ENCODE assay signal across 8 cellular contexts in genomic region chr1:149849947-149850360, GRCh38. TPM values are rescaled to one million over a fixed set of nuclear protein-coding genes. Genes with fewer than 3 reads are reported as not detected.
DNase-seq lines count a peak whose midpoint lies in the region; ATAC-seq, FAIRE-seq and TF ChIP-seq lines count a peak whose summit lies in the region.

No MANE protein-coding gene starts in this region.

- H3K4me1 Mint-ChIP-seq in IgD-negative memory B cell, result peaks cover 28 to 39% (median 36%) of the 10 kb centered on the region in 3 donors

- peak overlapping the region; percentile 88 for H3K4me2 ChIP-seq in HepG2 (ENCODE audit: low read depth, low read length)

- POLR2A ChIA-PET in HepG2 (lab: Yijun Ruan, JAX), result interaction anchor here (3.3 kb wide), 1 partner anchor 37 kb away, joined by 25 read pairs; a partner anchor contains a TSS

- peaks cover 5% of the 10 kb centered on the region for H3K36me3 Mint-ChIP-seq in IgD-negative memory B cell

- TF ChIP-seq CTCF in HepG2 (CRISPR knock-in tag; IDR thresholded peaks at IDR 0.05), result no peak
- no peak for TF ChIP-seq CTCF in thoracic aorta (IDR thresholded peaks at IDR 0.05)

- H4K20me1 ChIP-seq in HepG2 (ENCODE audit: insufficient read depth, low read length), result peaks cover 10% of the 10 kb centered on the region

- H3K36me3 ChIP-seq in HepG2 (replicated peaks in 1 of 2; ENCODE audit: control insufficient read depth in 1 of 2, insufficient read depth in 2 of 2, low read length in 2 of 2) (peaks cover 0 to under 1% of the 10 kb centered on the region in 2 experiments; a peak in 1 of 5 replicates), thoracic aorta (no peaks in the 10 kb centered on the region)

- no TSS peak for BruUV-seq in HepG2 (replicated peaks; lab: Mats Ljungman, UMichigan)

- FAIRE-seq in HepG2 (lab: Jason Lieb, UNC), result no peak

- H3K79me2 ChIP-seq in HepG2 (ENCODE audit: insufficient read depth, low read length), result peaks cover 49% of the 10 kb centered on the region

- in situ Hi-C loops in HepG2 (cut with HindIII; ENCODE audit: extremely low pct_ligation_motif_present, low pct_unique_long_range_greater_than_20kb), result no loop called here

- intact Hi-C loops in HepG2 (cut with micrococcal nuclease; ENCODE audit: unreplicated experiment), result no loop called here

- H3K4me3 Mint-ChIP-seq in IgD-negative memory B cell, result peak overlapping the region; percentile 91 to 95 (median 94)

- H3K27ac Mint-ChIP-seq in IgD-negative memory B cell, result peak overlapping the region; percentile 16 to 86 (median 75)

- TF ChIP-seq POLR2A in HepG2 (IDR thresholded peaks at IDR 0.05; ENCODE audit: insufficient read depth in 1 of 2, low read depth in 2 of 2, low read length in 2 of 2), result peak in 1 of 2 experiments; percentile 47; a peak in 2 of 4 replicates

- H3K9me3 ChIP-seq in HepG2 (ENCODE audit: low read length) (no peaks in the 10 kb centered on the region), thoracic aorta (no peaks in the 10 kb centered on the region)

- 2% methylated on average over 9 of the region's 9 CpGs for WGBS in HepG2 (ENCODE audit: low lambda C conversion rate)

- no peak for TF ChIP-seq RAD21 in HepG2 (CRISPR knock-in tag; IDR thresholded peaks at IDR 0.05)

- TF ChIP-seq EP300 in HepG2 (IDR thresholded peaks at IDR 0.05; ENCODE audit: low read depth in 2 of 2, low read length in 2 of 2), result no peak
- TF ChIP-seq EP300 in HepG2 (CRISPR knock-in tag; IDR thresholded peaks at IDR 0.05; ENCODE audit: borderline replicate concordance), result no peak

- CTCF ChIA-PET in HepG2 (lab: Yijun Ruan, JAX; ENCODE audit: low intra/inter-chr PET ratio, low total read pairs), result no interaction called here

- H3K4me1 ChIP-seq in HepG2 (ENCODE audit: insufficient read depth, low read length) (peaks cover 46% of the 10 kb centered on the region), thoracic aorta (ENCODE audit: control insufficient read depth in 1 of 2, low read depth in 2 of 2) (peaks cover 20 to 38% of the 10 kb centered on the region in 2 donors)

- DNase-seq in Ammon's horn (ENCODE audit: low spot score), result peak; percentile 3
- DNase-seq in astrocyte of the hippocampus (ENCODE audit: low read depth, low spot score), result peak; percentile 31
- DNase-seq in HepG2 (ENCODE audit: low spot score), result no peak
- no peak for DNase-seq in thoracic aorta (ENCODE audit: low spot score)
- DNase-seq in NCI-H2196 treated with DMSO at 0.1 percent for 48 hours (lab: John Stamatoyannopoulos, UW; ENCODE audit: unreplicated experiment), result no peak
- DNase-seq in DMS114 treated with DMSO at 0.1 percent for 48 hours (lab: John Stamatoyannopoulos, UW; ENCODE audit: unreplicated experiment), result no peak
- DNase-seq in activated effector memory CD4-positive, alpha-beta T cell treated with anti-CD3 and anti-CD28 coated beads, Interleukin-2, amount 50 U/mL, for 16 hours, result no peak

- H3K27ac ChIP-seq in HepG2 (ENCODE audit: extremely low read length, insufficient read depth, low read length), result peak overlapping the region; percentile 78
- peak overlapping the region; percentile 80 to 82 for H3K27ac ChIP-seq in thoracic aorta

- H3K27me3 ChIP-seq in HepG2 (ENCODE audit: control insufficient read depth in 1 of 2, insufficient read depth in 2 of 2, low read length in 2 of 2), result no peaks in the 10 kb centered on the region; a peak in 1 of 5 replicates
- no peaks in the 10 kb centered on the region for H3K27me3 ChIP-seq in thoracic aorta (replicated peaks; ENCODE audit: insufficient read depth)

- no peaks in the 10 kb centered on the region for H3K9me3 Mint-ChIP-seq in IgD-negative memory B cell

- peak overlapping the region; percentile 84 for H3K9ac ChIP-seq in HepG2 (ENCODE audit: insufficient read depth, low read depth, low read length)

- H3K27me3 Mint-ChIP-seq in IgD-negative memory B cell, result no peaks in the 10 kb centered on the region

- peak overlapping the region; percentile 67 to 70 (median 70) for H3K4me3 ChIP-seq in HepG2 (replicated peaks in 1 of 3; ENCODE audit: insufficient read depth in 1 of 3, low read depth in 2 of 3, low read length in 3 of 3)
- H3K4me3 ChIP-seq in thoracic aorta, result peak overlapping the region; percentile 71

- H2AFZ ChIP-seq in HepG2 (ENCODE audit: low read length), result no peak overlapping the region

- ATAC-seq in HepG2 (no peak), thoracic aorta (ENCODE audit: insufficient number of reproducible peaks, low FRiP score, low read depth) (no peak)

TF ChIP-seq in HepG2, 621 proteins besides CTCF, POLR2A, EP300 and RAD21:
- TF ChIP-seq ZC3H4 (CRISPR knock-in tag; IDR thresholded peaks at IDR 0.05; ENCODE audit: borderline replicate concordance) (0 out of 2 replicates have a peak, but pooled peaks have one; percentile 32), RBFOX2 (IDR thresholded peaks at IDR 0.05; ENCODE audit: low read depth, low read length) (0 out of 2 replicates have a peak, but pooled peaks have one; percentile 51), SAP130 (CRISPR knock-in tag; IDR thresholded peaks at IDR 0.05; ENCODE audit: low read depth) (peak; percentile 9; the same call in 1 of the 2 replicates), ZIK1 (CRISPR knock-in tag; IDR thresholded peaks at IDR 0.05; ENCODE audit: borderline replicate concordance, low read depth) (no peak), NR2F2 (IDR thresholded peaks at IDR 0.05; ENCODE audit: borderline replicate concordance, low read depth) (no peak), ZNF839 (CRISPR knock-in tag; IDR thresholded peaks at IDR 0.05; ENCODE audit: borderline replicate concordance) (no peak), ZNF24 (IDR thresholded peaks at IDR 0.05) (no peak), KLF11 (CRISPR knock-in tag; IDR thresholded peaks at IDR 0.05) (no peak)
- TF ChIP-seq, protein P1, sequence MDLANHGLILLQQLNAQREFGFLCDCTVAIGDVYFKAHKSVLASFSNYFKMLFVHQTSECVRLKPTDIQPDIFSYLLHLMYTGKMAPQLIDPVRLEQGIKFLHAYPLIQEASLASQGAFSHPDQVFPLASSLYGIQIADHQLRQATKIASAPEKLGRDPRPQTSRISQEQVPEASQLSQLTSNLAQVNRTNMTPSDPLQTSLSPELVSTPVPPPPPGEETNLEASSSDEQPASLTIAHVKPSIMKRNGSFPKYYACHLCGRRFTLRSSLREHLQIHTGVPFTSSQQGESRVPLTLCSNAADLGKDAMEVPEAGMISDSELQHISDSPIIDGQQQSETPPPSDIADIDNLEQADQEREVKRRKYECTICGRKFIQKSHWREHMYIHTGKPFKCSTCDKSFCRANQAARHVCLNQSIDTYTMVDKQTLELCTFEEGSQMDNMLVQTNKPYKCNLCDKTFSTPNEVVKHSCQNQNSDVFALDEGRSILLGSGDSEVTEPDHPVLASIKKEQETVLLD (CRISPR knock-in tag; IDR thresholded peaks at IDR 0.05; ENCODE audit: low read depth), result no peak
TF ChIP-seq in HepG2: peak in this region for 3.

RNA-seq across cellular contexts. Expression of gene BOLA1, which starts 49.4 kb away (rescaled TPM):
- polyA plus RNA-seq in IgD-negative memory B cell, result 29.1 TPM
- 3.1 and 4.2 TPM in 2 replicates for total RNA-seq in HepG2 (2016; rRNA removed; fragmentation: Illumina TruSeq; extraction: Trizol)
- 2.1 and 2.4 TPM in 2 replicates for total RNA-seq in HepG2 (2016; cell fraction: cytosol; rRNA removed; fragmentation: Illumina TruSeq; extraction: Trizol; ENCODE audit: low read depth)
- 3.6 and 3.9 TPM in 2 replicates for total RNA-seq in HepG2 (2016; cell fraction: insoluble cytoplasmic fraction; rRNA removed; fragmentation: Illumina TruSeq; extraction: Trizol)
- 2.0 and 2.7 TPM in 2 replicates for total RNA-seq in HepG2 (2016; cell fraction: membrane; rRNA removed; fragmentation: Illumina TruSeq; extraction: Trizol)
- 3.2 and 3.5 TPM in 2 replicates for total RNA-seq in HepG2 (2016; cell fraction: nucleus; rRNA removed; fragmentation: Illumina TruSeq; extraction: Trizol)
- 2.9 and 3.2 TPM in 2 replicates for polyA plus RNA-seq in HepG2 (2011; rRNA removed)
- polyA plus RNA-seq in HepG2 (2011; cell fraction: cytosol; rRNA removed), result 2.9 and 4.8 TPM in 2 replicates
- polyA plus RNA-seq in HepG2 (2011; cell fraction: nucleus; rRNA removed), result 8.1 and 8.9 TPM in 2 replicates
- 2.5 and 2.8 TPM in 2 replicates for polyA plus RNA-seq in HepG2 (2012)
- polyA plus RNA-seq in HepG2 (2016; cell fraction: cytosol; fragmentation: Illumina TruSeq; extraction: Trizol; ENCODE audit: low read depth), result 2.0 and 2.6 TPM in 2 replicates
- polyA plus RNA-seq in HepG2 (2016; cell fraction: insoluble cytoplasmic fraction; fragmentation: Illumina TruSeq; extraction: Trizol; ENCODE audit: low read depth), result 3.3 and 5.4 TPM in 2 replicates
- 2.5 and 2.8 TPM in 2 replicates for polyA plus RNA-seq in HepG2 (2016; cell fraction: membrane; fragmentation: Illumina TruSeq; extraction: Trizol; ENCODE audit: low read depth)
- 4.8 TPM in 2 replicates for polyA plus RNA-seq in HepG2 (2016; cell fraction: nucleus; fragmentation: Illumina TruSeq; extraction: Trizol; ENCODE audit: insufficient read depth, low read depth)
- 1.4 and 3.8 TPM in 2 replicates for polyA minus RNA-seq in HepG2 (2011; rRNA and poly(A)+ RNA removed; ENCODE audit: low replicate concordance)
- 0.79 TPM in 1 of 2 replicates, not detected in the other for polyA minus RNA-seq in HepG2 (2011; cell fraction: cytosol; rRNA and poly(A)+ RNA removed)
- polyA minus RNA-seq in HepG2 (2011; cell fraction: nucleus; rRNA and poly(A)+ RNA removed), result 1.4 and 1.9 TPM in 2 replicates
- total RNA-seq in thoracic aorta, result 10 to 100 TPM; 25.7 to 46.0 TPM

Comparison
In these comparisons a context has a peak if more than half of its experiments do, and no peak if none do; other contexts are left out.
1. DNase-seq: peak in Ammon's horn (single experiment) and astrocyte of the hippocampus (single experiment); none in HepG2 (single experiment), thoracic aorta (single experiment), NCI-H2196 treated with DMSO at 0.1 percent for 48 hours (single experiment), DMS114 treated with DMSO at 0.1 percent for 48 hours (single experiment) and activated effector memory CD4-positive, alpha-beta T cell treated with anti-CD3 and anti-CD28 coated beads, Interleukin-2, amount 50 U/mL, for 16 hours (single experiment).